Comparison of ENCODE assay signal across 8 cellular contexts in the genomic region with DNA sequence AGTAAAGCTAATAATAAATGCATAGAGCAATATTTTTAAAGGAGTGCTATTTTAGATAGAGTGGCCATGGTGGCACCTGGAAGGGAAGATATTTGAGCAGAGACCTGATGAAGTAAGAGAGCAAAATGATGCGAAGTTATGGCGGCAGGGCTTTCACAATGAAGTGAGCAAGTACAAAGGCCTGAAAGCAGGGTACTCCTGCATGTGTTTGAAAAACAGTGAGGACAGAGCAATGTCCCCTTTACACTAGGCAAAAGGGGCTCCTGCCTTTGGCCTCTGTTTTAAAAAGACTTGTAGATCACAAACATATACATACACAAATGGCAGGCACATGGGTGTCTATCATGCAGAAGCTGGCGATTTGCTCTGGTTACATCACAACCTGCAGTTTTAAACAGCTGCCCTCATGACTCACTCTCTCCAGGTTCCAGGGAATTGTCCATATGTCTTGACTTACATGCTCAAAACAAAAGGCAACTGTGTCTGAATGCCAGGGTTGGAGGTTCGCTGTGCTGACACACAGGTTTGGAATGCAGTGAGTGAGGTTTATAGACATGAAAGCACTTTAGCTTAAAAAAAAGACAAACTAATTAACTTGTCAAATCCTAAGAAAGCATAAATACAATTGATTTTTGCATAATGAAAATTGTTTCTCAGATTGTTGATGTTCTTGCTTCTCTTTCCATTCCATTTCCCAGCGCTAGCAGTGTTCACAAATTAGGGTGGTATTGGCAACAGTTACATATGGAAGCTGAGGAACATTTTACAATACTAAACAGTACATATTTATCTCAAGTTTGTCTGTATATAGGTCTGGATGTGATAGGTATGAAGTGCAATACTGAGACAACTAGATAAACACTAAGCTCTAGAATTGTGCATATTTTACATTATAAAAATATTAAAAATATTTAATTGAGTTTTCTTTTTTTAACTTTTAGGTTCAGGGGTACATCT.
DNase-seq lines count a peak whose midpoint lies in the region; ATAC-seq, FAIRE-seq and TF ChIP-seq lines count a peak whose summit lies in the region.
"Had no signal": no experiment of that assay in that cellular context is flagged by ENCODE, and none has a peak within 500 bp of the region (broad histone marks: within the 10 kb centered on the region; RNA-seq: fewer than 3 reads in every experiment).

No MANE protein-coding gene starts in this region.

- DNase-seq in H54 (ENCODE audit: insufficient read length, low spot score) (peak; percentile 29), NCI-H774 (lab: John Stamatoyannopoulos, UW) (peak; percentile 74), renal cortical epithelial cell (ENCODE audit: low read depth) (peak; percentile 99)
- no peak for DNase-seq in stimulated activated CD4-positive, alpha-beta T cell treated with anti-CD3 and anti-CD28 coated beads, Interleukin-1b, Interleukin-23, amount 100 ng/mL, for 48 hours
- DNase-seq: sigmoid colon had no signal

- no peak for TF ChIP-seq POLR2A in H54 (IDR thresholded peaks at IDR 0.05; ENCODE audit: low read depth, low read length)

- FAIRE-seq in H54 (lab: Jason Lieb, UNC) = peak; percentile 100

- ATAC-seq in esophagus mucosa = peak; percentile 100
- ATAC-seq in HG02798 (IDR thresholded peaks at IDR 0.05; ENCODE audit: poor library complexity, unreplicated experiment) = no peak
- ATAC-seq in GM18520 (IDR thresholded peaks at IDR 0.05; ENCODE audit: unreplicated experiment) = no peak
